ENCODE assay signal across 30 cellular contexts in the genomic region with DNA sequence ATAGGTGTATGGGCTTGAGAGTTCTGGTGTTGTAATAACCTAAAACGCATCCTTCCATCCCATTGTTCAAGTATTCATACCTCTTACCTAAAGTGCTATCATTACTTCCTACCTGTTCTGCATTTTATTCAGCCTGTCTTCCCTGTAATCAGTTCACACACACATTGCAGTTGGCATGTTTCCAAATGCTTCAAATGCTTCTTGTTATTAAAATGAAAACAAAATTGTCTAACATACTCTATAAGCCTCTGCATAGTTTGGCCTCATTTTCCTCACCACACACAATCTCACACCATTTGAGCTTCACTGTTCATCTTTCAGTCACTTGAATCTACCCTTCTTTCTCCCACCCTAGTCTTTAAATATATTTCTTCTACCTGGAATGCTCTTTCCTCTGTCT.
"Had no signal": no experiment of that assay in that cellular context is flagged by ENCODE, and none has a peak within 500 bp of the region (broad histone marks: within the 10 kb centered on the region; RNA-seq: fewer than 3 reads in every experiment).

No MANE protein-coding gene starts in this region.

- FAIRE-seq: kidney had no signal

- H3K4me2 ChIP-seq: neural progenitor cell had no signal

- H3K4me1 ChIP-seq: body of pancreas, neural progenitor cell, parathyroid adenoma, psoas muscle, stomach, thyroid gland, upper lobe of left lung had no signal

- H3K36me3 Mint-ChIP-seq: neural progenitor cell; stimulated activated naive B cell treated with anti-CD40 and anti-IgM and Interleukin-4, amounts not matched to agents 10 μg/mL and 1 μg/mL and 100 μg/mL, for 72 hours had no signal

- H3K36me3 ChIP-seq: neural progenitor cell, stomach, thyroid gland, upper lobe of left lung had no signal

- H3K27me3 Mint-ChIP-seq: activated CD4-positive, alpha-beta memory T cell treated with anti-CD3 and anti-CD28 coated beads, Interleukin-2, amount 10 ng/mL, durations not matched to agents 7 days and 5 days; activated CD4-positive, alpha-beta T cell treated with anti-CD3 and anti-CD28 coated beads, Interleukin-2, amount 10 ng/mL, durations not matched to agents 7 days and 5 days; activated T-cell treated with anti-CD3 and anti-CD28 coated beads, Interleukin-2, amount 50 U/mL, for 24 hours; stimulated activated naive B cell treated with anti-CD40 and anti-IgM and Interleukin-4, amounts not matched to agents 10 μg/mL and 1 μg/mL and 100 μg/mL, for 72 hours had no signal

- H3K27me3 ChIP-seq: body of pancreas, dorsolateral prefrontal cortex, neural progenitor cell, stomach, thyroid gland, upper lobe of left lung had no signal

- H3K9ac ChIP-seq: neural progenitor cell, parathyroid adenoma had no signal

- H3K4me1 Mint-ChIP-seq: activated CD4-positive, alpha-beta memory T cell treated with anti-CD3 and anti-CD28 coated beads, Interleukin-2, amount 10 ng/mL, durations not matched to agents 7 days and 5 days; activated CD4-positive, alpha-beta T cell treated with anti-CD3 and anti-CD28 coated beads, Interleukin-2, amount 10 ng/mL, durations not matched to agents 7 days and 5 days; natural killer cell; neural progenitor cell; stimulated activated naive B cell treated with anti-CD40 and anti-IgM and Interleukin-4, amounts not matched to agents 10 μg/mL and 1 μg/mL and 100 μg/mL, for 72 hours had no signal

- H3K9me3 ChIP-seq: body of pancreas, psoas muscle, stomach, thyroid gland, upper lobe of left lung had no signal

- H3K27ac ChIP-seq: body of pancreas, coronary artery, dorsolateral prefrontal cortex, neural progenitor cell, parathyroid adenoma, psoas muscle, stomach, thyroid gland, upper lobe of left lung had no signal

- H3K79me2 ChIP-seq: parathyroid adenoma had no signal

- H3K27ac Mint-ChIP-seq: activated CD4-positive, alpha-beta memory T cell treated with anti-CD3 and anti-CD28 coated beads, Interleukin-2, amount 10 ng/mL, durations not matched to agents 7 days and 5 days; activated CD4-positive, alpha-beta T cell treated with anti-CD3 and anti-CD28 coated beads, Interleukin-2, amount 10 ng/mL, durations not matched to agents 7 days and 5 days; activated T-cell treated with anti-CD3 and anti-CD28 coated beads, Interleukin-2, amount 50 U/mL, for 24 hours; natural killer cell; neural progenitor cell; stimulated activated naive B cell treated with anti-CD40 and anti-IgM and Interleukin-4, amounts not matched to agents 10 μg/mL and 1 μg/mL and 100 μg/mL, for 72 hours had no signal

- H3K4me3 Mint-ChIP-seq: activated CD4-positive, alpha-beta memory T cell treated with anti-CD3 and anti-CD28 coated beads, Interleukin-2, amount 10 ng/mL, durations not matched to agents 7 days and 5 days; activated CD4-positive, alpha-beta T cell treated with anti-CD3 and anti-CD28 coated beads, Interleukin-2, amount 10 ng/mL, durations not matched to agents 7 days and 5 days; activated T-cell treated with anti-CD3 and anti-CD28 coated beads, Interleukin-2, amount 50 U/mL, for 24 hours; natural killer cell; neural progenitor cell; stimulated activated naive B cell treated with anti-CD40 and anti-IgM and Interleukin-4, amounts not matched to agents 10 μg/mL and 1 μg/mL and 100 μg/mL, for 72 hours had no signal

- H3K4me3 ChIP-seq: body of pancreas, coronary artery, dorsolateral prefrontal cortex, neural progenitor cell, psoas muscle, stomach, thyroid gland, upper lobe of left lung had no signal

- ATAC-seq: body of pancreas; left colon; natural killer cell; psoas muscle; right cardiac atrium; stimulated activated naive B cell treated with anti-CD40 and anti-IgM and Interleukin-4, amounts not matched to agents 10 μg/mL and 1 μg/mL and 100 μg/mL, for 72 hours had no signal

- H3K9me3 Mint-ChIP-seq: activated CD4-positive, alpha-beta memory T cell treated with anti-CD3 and anti-CD28 coated beads, Interleukin-2, amount 10 ng/mL, durations not matched to agents 7 days and 5 days; neural progenitor cell had no signal

- H2AFZ ChIP-seq: neural progenitor cell, parathyroid adenoma had no signal

- DNase-seq: activated CD4-positive, alpha-beta memory T cell treated with anti-CD3 and anti-CD28 coated beads, Interleukin-2, amount 10 ng/mL, durations not matched to agents 7 days and 5 days; activated CD4-positive, alpha-beta T cell treated with anti-CD3 and anti-CD28 coated beads, Interleukin-2, amount 10 ng/mL, durations not matched to agents 7 days and 5 days; activated CD4-positive, CD25-positive, alpha-beta regulatory T cell treated with anti-CD3 and anti-CD28 coated beads, Interleukin-2, amount 50 U/mL, for 72 hours; activated CD8-positive, alpha-beta memory T cell treated with anti-CD3 and anti-CD28 coated beads, Interleukin-2, amount 50 U/mL, for 48 hours; activated gamma-delta T cell treated with Interleukin-2 at 50 U/mL for 16 hours; activated naive CD4-positive, alpha-beta T cell treated with anti-CD3 and anti-CD28 coated beads, Interleukin-2, amount 50 U/mL, for 16 hours; activated T-cell treated with anti-CD3 and anti-CD28 coated beads, Interleukin-2, amount 50 U/mL, for 24 hours; body of pancreas; cerebellar nuclear complex; dorsolateral prefrontal cortex; effector memory CD4-positive, alpha-beta T cell; erythroblast; head of caudate nucleus; hippocampal formation; kidney; left colon; natural killer cell; occipital lobe; psoas muscle; right cardiac atrium; stimulated activated CD4-positive, alpha-beta T cell treated with anti-CD3 and anti-CD28 coated beads, Interleukin-15, amount 100 ng/mL, for 24 hours; stimulated activated CD4-positive, alpha-beta T cell treated with anti-CD3 and anti-CD28 coated beads, Interleukin-2, amount 100 ng/mL, for 24 hours; stimulated activated naive B cell treated with anti-CD40 and anti-IgM and Interleukin-4, amounts not matched to agents 10 μg/mL and 1 μg/mL and 100 μg/mL, for 72 hours; stomach; T-helper 2 cell; thyroid gland; upper lobe of left lung had no signal
